8 cellular contexts compared by ENCODE assay signal in the genomic region with DNA sequence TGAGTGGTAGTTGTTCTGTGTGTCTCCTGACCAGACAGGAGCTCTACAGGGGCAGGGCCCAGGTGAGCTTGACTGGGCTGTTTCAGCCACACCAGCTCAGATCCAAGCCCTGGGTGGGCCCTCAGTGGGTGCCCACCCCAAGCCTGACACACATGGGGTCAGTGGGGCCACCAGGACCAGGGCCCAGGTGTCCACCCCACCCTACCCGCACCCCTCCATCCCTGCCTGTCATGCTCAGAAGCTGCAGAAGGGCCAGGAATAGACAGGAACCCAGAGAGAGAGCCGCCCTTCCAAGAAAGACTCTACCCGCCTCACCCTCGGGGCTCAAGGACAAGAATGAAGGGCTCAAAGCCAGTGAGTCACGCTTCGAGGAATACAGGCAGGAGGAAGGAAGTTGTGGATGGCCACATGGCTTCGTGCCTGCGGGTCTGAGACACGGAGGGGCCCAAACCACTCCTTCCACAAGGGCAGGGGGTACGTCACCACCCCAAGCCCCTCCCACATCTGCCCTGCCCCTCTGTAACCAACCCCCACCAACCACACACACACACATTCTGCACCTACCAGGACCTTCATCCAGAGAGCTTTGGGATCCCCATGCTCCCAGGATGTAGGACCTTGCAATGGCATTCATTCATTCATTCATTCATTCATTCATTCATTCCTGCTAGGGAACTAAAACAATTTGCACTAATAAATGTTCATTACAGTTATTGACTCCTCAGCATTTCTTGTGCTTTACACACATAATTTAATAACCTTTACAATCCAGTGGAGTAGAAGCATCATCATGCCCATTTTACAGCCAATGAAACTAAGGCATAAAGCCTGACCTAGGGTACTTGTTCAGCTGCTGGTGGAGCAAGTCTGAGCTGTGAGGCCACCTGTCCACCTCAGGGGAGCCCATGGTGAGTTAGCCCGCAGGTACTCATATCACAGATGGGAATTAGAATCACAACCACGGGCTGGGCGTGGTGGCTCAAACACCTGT. TPM values are rescaled to one million over a fixed set of nuclear protein-coding genes. Genes with fewer than 3 reads are reported as not detected.
DNase-seq lines count a peak whose midpoint lies in the region; ATAC-seq and TF ChIP-seq lines count a peak whose summit lies in the region.

No MANE protein-coding gene starts in this region.

- H3K36me3 ChIP-seq in mammary epithelial cell (ENCODE audit: insufficient read depth, low read length) (peaks cover 17% of the 10 kb centered on the region), right lobe of liver (no peaks in the 10 kb centered on the region)

- H3K27me3 ChIP-seq in mammary epithelial cell (ENCODE audit: insufficient read depth, low read length): no peaks in the 10 kb centered on the region
- no peaks in the 10 kb centered on the region for H3K27me3 ChIP-seq in right lobe of liver

- peak overlapping the region; percentile 65 for H3K9ac ChIP-seq in mammary epithelial cell (ENCODE audit: insufficient read depth, low read length)

- no peak overlapping the region for H2AFZ ChIP-seq in mammary epithelial cell (ENCODE audit: low read depth, low read length)

- intact Hi-C loops in mammary epithelial cell (cut with micrococcal nuclease) (loop anchor here (1.0 kb wide), 1 partner anchor 11 kb away; no protein-coding TSS in a partner anchor), right lobe of liver (cut with DNase I) (no loop called here)

- no peaks in the 10 kb centered on the region for H4K20me1 ChIP-seq in mammary epithelial cell (ENCODE audit: insufficient read depth, low read length)

- peak overlapping the region; percentile 48 for H3K4me2 ChIP-seq in mammary epithelial cell (ENCODE audit: insufficient read depth, low read depth, low read length)

- whole genome bisulfite sequencing in mammary epithelial cell (ENCODE audit: low coverage, missing lambda C conversion rate): 53% methylated on average over 5 of the region's 13 CpGs
- WGBS in right lobe of liver (ENCODE audit: insufficient coverage, low coverage, low lambda C conversion rate, missing lambda C conversion rate): 54% methylated on average over 6 of the region's 13 CpGs

- BruUV-seq in mammary epithelial cell (replicated peaks; lab: Mats Ljungman, UMichigan): TSS peak; percentile 11

- in situ Hi-C loops in mammary epithelial cell (cut with MboI; ENCODE audit: low sequenced_read_pairs in 2 of 2): no loop called here

- H3K79me2 ChIP-seq in mammary epithelial cell (ENCODE audit: insufficient read depth, low read length): peaks cover 98% of the 10 kb centered on the region

- ATAC-seq in right lobe of liver (peak; percentile 58 to 78 (median 64)), GM21526 (IDR thresholded peaks at IDR 0.05; ENCODE audit: low FRiP score, unreplicated experiment) (no peak), HG02938 (IDR thresholded peaks at IDR 0.05; ENCODE audit: unreplicated experiment) (no peak), GM21360 (IDR thresholded peaks at IDR 0.05; ENCODE audit: unreplicated experiment) (no peak)

- H3K4me3 ChIP-seq in mammary epithelial cell (replicated peaks in 1 of 3; ENCODE audit: insufficient read depth in 1 of 3, low read depth in 2 of 3, low read length in 3 of 3) (no peak overlapping the region), right lobe of liver (no peak overlapping the region)

- dilution Hi-C loops in mammary epithelial cell (cut with HindIII; ENCODE audit: low sequenced_read_pairs): no loop called here

- peaks cover 70% of the 10 kb centered on the region for H3K4me1 ChIP-seq in mammary epithelial cell (ENCODE audit: insufficient read depth, low read length)
- no peaks in the 10 kb centered on the region for H3K4me1 ChIP-seq in right lobe of liver

- DNase-seq in HS-5 (ENCODE audit: low read depth) (peak; percentile 87), UCSD-AML1 (lab: John Stamatoyannopoulos, UW; ENCODE audit: unreplicated experiment) (peak; percentile 87), mammary epithelial cell (peak; percentile 94), right lobe of liver (peak in 1 of 3 donors; percentile 59)
- DNase-seq in stimulated activated CD8-positive, alpha-beta memory T cell treated with anti-CD3 and anti-CD28 coated beads, Interleukin-2, amount 100 ng/mL, for 1 hour (ENCODE audit: low read depth in 2 of 2): peak; percentile 47 to 52

- TF ChIP-seq POLR2A in right lobe of liver (IDR thresholded peaks at IDR 0.05): no peak

- no peaks in the 10 kb centered on the region for H3K9me3 ChIP-seq in mammary epithelial cell (replicated peaks; ENCODE audit: insufficient read depth, low read length)
- no peaks in the 10 kb centered on the region for H3K9me3 ChIP-seq in right lobe of liver

- no peak for TF ChIP-seq CTCF in mammary epithelial cell (conservative IDR thresholded peaks at IDR 0.05 in 1 of 2, IDR thresholded peaks at IDR 0.05 in 1 of 2; ENCODE audit: extremely low read depth in 1 of 2, insufficient read depth in 1 of 2, low read depth in 1 of 2, low read length in 2 of 2)
- no peak for TF ChIP-seq CTCF in right lobe of liver (IDR thresholded peaks at IDR 0.05)

- CTCF ChIA-PET in mammary epithelial cell (lab: Charles Lee; ENCODE audit: low non-redundant PET): interaction anchor here (0.6 kb wide), 1 partner anchor 22 kb away, joined by 11 read pairs; no protein-coding TSS in a partner anchor

- H3K27ac ChIP-seq in mammary epithelial cell (ENCODE audit: insufficient read depth, low read depth, low read length) (peak overlapping the region; percentile 67), right lobe of liver (peak overlapping the region in 1 of 3 donors; percentile 51)

RNA-seq across cellular contexts. Expression of gene STXBP1, which starts 56.0 kb away (rescaled TPM):
- total RNA-seq in mammary epithelial cell: 10 to 100 TPM; 32.5 to 72.5 TPM
- 31.6 TPM for polyA plus RNA-seq in mammary epithelial cell
- 107 TPM for polyA minus RNA-seq in mammary epithelial cell
- 10 to 100 TPM in 1 of 6 experiments, 1 to 10 TPM in 5; 1.8 to 13.5 (median 4.1) TPM for total RNA-seq in right lobe of liver

Comparison
In these comparisons a context has a peak if more than half of its experiments do, and no peak if none do; other contexts are left out.
1. ATAC-seq: peak in right lobe of liver (4 of 4); none in GM21526 (single experiment), HG02938 (single experiment) and GM21360 (single experiment).